1 cellular context compared by ENCODE assay signal in the genomic region with DNA sequence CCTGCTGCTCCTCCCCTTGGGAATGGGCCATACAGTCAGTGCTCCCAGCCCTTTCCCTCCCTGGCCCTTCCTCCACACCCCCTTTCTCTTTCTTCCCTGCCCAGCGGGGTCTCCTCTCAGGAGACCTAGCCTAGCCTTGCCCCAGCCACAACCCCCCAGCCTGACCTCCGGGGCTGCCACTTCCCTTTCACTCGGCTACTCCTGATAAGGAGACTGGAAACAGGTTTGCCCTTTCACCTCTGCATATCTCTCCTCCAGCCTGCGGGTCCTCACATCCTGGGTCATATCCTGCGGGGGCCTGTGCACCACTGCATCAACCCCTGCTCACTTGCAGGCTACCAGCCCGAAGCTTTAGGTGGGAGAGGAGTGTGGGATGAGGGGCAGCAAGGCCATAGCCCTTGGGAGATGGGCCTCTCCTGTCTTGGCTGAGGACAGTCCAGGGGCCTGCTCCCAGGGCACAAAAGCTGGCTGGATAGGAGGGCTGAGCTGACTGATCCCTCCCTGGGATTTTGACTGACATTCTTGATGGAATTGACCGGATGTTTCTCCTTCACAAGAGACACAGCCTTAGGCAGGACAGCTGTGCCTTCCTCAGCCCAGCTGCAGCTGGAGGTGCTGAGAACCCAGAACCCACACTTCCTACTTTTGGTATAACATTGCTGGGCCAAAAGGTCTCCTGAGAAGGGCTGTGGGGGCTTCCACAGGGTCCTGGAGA.
A peak's percentile ranks its signal among the peaks of the same experiment; 100 is the strongest.
TF ChIP-seq lines count a peak whose summit lies in the region.

No MANE protein-coding gene starts in this region.

TF ChIP-seq in K562, 482 proteins besides CTCF, POLR2A, EP300 and RAD21 (continued from another document):
- TF ChIP-seq, protein P1, sequence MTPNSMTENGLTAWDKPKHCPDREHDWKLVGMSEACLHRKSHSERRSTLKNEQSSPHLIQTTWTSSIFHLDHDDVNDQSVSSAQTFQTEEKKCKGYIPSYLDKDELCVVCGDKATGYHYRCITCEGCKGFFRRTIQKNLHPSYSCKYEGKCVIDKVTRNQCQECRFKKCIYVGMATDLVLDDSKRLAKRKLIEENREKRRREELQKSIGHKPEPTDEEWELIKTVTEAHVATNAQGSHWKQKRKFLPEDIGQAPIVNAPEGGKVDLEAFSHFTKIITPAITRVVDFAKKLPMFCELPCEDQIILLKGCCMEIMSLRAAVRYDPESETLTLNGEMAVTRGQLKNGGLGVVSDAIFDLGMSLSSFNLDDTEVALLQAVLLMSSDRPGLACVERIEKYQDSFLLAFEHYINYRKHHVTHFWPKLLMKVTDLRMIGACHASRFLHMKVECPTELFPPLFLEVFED (CRISPR knock-in tag; conservative IDR thresholded peaks at IDR 0.05) = no peak
- TF ChIP-seq, protein P2, sequence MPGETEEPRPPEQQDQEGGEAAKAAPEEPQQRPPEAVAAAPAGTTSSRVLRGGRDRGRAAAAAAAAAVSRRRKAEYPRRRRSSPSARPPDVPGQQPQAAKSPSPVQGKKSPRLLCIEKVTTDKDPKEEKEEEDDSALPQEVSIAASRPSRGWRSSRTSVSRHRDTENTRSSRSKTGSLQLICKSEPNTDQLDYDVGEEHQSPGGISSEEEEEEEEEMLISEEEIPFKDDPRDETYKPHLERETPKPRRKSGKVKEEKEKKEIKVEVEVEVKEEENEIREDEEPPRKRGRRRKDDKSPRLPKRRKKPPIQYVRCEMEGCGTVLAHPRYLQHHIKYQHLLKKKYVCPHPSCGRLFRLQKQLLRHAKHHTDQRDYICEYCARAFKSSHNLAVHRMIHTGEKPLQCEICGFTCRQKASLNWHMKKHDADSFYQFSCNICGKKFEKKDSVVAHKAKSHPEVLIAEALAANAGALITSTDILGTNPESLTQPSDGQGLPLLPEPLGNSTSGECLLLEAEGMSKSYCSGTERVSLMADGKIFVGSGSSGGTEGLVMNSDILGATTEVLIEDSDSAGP (CRISPR knock-in tag; IDR thresholded peaks at IDR 0.05) = no peak
- TF ChIP-seq NR2C2 (CRISPR knock-in tag; IDR thresholded peaks at IDR 0.05) (no peak), NR2C2 (tag; IDR thresholded peaks at IDR 0.05) (peak; percentile 88), ZEB2 (IDR thresholded peaks at IDR 0.05) (no peak), NFIX (CRISPR knock-in tag; IDR thresholded peaks at IDR 0.05; ENCODE audit: low read depth) (no peak), SRSF1 (IDR thresholded peaks at IDR 0.05; ENCODE audit: low read depth, low read length) (no peak), ZNF586 (CRISPR knock-in tag; conservative IDR thresholded peaks at IDR 0.05) (no peak), HSF4 (CRISPR knock-in tag; IDR thresholded peaks at IDR 0.05; ENCODE audit: borderline replicate concordance) (no peak), CHD4 (IDR thresholded peaks at IDR 0.05; ENCODE audit: insufficient read depth, insufficient replicate concordance, low read depth, low read length, poor library complexity, severe bottlenecking) (no peak), CGGBP1 (CRISPR knock-in tag; IDR thresholded peaks at IDR 0.05) (no peak), ZNF217 (CRISPR knock-in tag; IDR thresholded peaks at IDR 0.05) (no peak), GATAD2B (IDR thresholded peaks at IDR 0.05; ENCODE audit: borderline replicate concordance) (no peak), MEF2D (tag; conservative IDR thresholded peaks at IDR 0.05; ENCODE audit: low read depth) (no peak), ZNF263 (CRISPR knock-in tag; IDR thresholded peaks at IDR 0.05; ENCODE audit: borderline replicate concordance) (no peak), ZNF668 (CRISPR knock-in tag; IDR thresholded peaks at IDR 0.05) (no peak), SREBF2 (CRISPR knock-in tag; IDR thresholded peaks at IDR 0.05) (no peak), NCOA6 (IDR thresholded peaks at IDR 0.05) (no peak), ZNF134 (CRISPR knock-in tag; conservative IDR thresholded peaks at IDR 0.05) (no peak), ZMIZ1 (IDR thresholded peaks at IDR 0.05; ENCODE audit: low read depth in 2 of 2, low read length in 2 of 2) (no peak), KDM1A (IDR thresholded peaks at IDR 0.05) (0 out of 4 replicates have a peak, but pooled peaks of 1 of the 2 experiments have one; percentile 7), MAFF (IDR thresholded peaks at IDR 0.05; ENCODE audit: low read length) (no peak), KLF16 (IDR thresholded peaks at IDR 0.05) (no peak), TSC22D4 (tag; IDR thresholded peaks at IDR 0.05) (no peak), SMAD4 (CRISPR knock-in tag; conservative IDR thresholded peaks at IDR 0.05) (peak; percentile 69), TEAD4 (IDR thresholded peaks at IDR 0.05; ENCODE audit: low read length) (peak; percentile 42), TEAD4 (CRISPR knock-in tag; IDR thresholded peaks at IDR 0.05; ENCODE audit: borderline replicate concordance) (no peak), ARID1B (IDR thresholded peaks at IDR 0.05) (peak; percentile 35; the same call in 1 of the 2 replicates), NR2C1 (IDR thresholded peaks at IDR 0.05) (peak; percentile 74), NR2C1 (tag; IDR thresholded peaks at IDR 0.05) (peak; percentile 91), ZNF224 (CRISPR knock-in tag; IDR thresholded peaks at IDR 0.05) (no peak), ZBTB7A (IDR thresholded peaks at IDR 0.05; ENCODE audit: borderline replicate concordance, control insufficient read depth, low read depth, low read length) (peak; percentile 39; the same call in 1 of the 2 replicates), SETDB1 (IDR thresholded peaks at IDR 0.05; ENCODE audit: low read length) (no peak), CC2D1A (IDR thresholded peaks at IDR 0.05) (no peak), EWSR1 (IDR thresholded peaks at IDR 0.05; ENCODE audit: borderline replicate concordance, low read depth, partially characterized antibody) (no peak), MCM2 (IDR thresholded peaks at IDR 0.05; ENCODE audit: low read depth) (no peak), ZBTB8A (IDR thresholded peaks at IDR 0.05; ENCODE audit: partially characterized antibody) (no peak), HOXB6 (CRISPR knock-in tag; IDR thresholded peaks at IDR 0.05; ENCODE audit: borderline replicate concordance) (no peak), HNRNPH1 (optimal IDR thresholded peaks at IDR 0.05; ENCODE audit: low read depth, low read length) (no peak), ZFPM2 (CRISPR knock-in tag; IDR thresholded peaks at IDR 0.05) (no peak)
- TF ChIP-seq, protein P3, sequence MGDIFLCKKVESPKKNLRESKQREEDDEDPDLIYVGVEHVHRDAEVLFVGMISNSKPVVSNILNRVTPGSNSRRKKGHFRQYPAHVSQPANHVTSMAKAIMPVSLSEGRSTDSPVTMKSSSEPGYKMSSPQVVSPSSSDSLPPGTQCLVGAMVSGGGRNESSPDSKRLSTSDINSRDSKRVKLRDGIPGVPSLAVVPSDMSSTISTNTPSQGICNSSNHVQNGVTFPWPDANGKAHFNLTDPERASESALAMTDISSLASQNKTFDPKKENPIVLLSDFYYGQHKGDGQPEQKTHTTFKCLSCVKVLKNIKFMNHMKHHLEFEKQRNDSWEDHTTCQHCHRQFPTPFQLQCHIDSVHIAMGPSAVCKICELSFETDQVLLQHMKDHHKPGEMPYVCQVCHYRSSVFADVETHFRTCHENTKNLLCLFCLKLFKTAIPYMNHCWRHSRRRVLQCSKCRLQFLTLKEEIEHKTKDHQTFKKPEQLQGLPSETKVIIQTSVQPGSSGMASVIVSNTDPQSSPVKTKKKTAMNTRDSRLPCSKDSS (IDR thresholded peaks at IDR 0.05; ENCODE audit: low read depth, partially characterized antibody) = no peak
- TF ChIP-seq, protein P4, sequence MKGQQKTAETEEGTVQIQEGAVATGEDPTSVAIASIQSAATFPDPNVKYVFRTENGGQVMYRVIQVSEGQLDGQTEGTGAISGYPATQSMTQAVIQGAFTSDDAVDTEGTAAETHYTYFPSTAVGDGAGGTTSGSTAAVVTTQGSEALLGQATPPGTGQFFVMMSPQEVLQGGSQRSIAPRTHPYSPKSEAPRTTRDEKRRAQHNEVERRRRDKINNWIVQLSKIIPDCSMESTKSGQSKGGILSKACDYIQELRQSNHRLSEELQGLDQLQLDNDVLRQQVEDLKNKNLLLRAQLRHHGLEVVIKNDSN (CRISPR knock-in tag; IDR thresholded peaks at IDR 0.05) = no peak
